In the genomic region with DNA sequence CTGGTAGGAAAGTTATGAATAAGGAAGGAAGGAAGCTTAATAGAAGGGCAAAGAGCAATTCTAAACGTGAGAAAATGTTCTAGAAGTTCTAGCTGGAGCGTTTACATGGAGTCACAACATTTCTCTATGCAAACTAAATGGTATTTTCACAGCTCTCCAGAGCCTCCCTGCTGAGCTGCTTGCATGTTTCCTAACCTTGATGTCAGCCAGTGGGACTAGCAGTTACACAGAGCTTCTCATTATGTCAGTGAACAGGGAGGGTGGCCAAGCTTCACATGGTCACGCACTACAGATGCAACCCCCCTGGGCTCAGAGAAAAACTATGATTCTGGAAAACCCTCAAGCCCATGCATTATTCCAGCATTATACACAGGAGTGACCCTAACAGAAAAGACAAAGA, we compare ENCODE assay signal across 1 cellular context.
TF ChIP-seq lines count a peak whose summit lies in the region.

No MANE protein-coding gene starts in this region.

TF ChIP-seq in GM23338, 12 proteins besides CTCF, POLR2A, EP300 and RAD21 (continued from another document):
- TF ChIP-seq, protein P1, sequence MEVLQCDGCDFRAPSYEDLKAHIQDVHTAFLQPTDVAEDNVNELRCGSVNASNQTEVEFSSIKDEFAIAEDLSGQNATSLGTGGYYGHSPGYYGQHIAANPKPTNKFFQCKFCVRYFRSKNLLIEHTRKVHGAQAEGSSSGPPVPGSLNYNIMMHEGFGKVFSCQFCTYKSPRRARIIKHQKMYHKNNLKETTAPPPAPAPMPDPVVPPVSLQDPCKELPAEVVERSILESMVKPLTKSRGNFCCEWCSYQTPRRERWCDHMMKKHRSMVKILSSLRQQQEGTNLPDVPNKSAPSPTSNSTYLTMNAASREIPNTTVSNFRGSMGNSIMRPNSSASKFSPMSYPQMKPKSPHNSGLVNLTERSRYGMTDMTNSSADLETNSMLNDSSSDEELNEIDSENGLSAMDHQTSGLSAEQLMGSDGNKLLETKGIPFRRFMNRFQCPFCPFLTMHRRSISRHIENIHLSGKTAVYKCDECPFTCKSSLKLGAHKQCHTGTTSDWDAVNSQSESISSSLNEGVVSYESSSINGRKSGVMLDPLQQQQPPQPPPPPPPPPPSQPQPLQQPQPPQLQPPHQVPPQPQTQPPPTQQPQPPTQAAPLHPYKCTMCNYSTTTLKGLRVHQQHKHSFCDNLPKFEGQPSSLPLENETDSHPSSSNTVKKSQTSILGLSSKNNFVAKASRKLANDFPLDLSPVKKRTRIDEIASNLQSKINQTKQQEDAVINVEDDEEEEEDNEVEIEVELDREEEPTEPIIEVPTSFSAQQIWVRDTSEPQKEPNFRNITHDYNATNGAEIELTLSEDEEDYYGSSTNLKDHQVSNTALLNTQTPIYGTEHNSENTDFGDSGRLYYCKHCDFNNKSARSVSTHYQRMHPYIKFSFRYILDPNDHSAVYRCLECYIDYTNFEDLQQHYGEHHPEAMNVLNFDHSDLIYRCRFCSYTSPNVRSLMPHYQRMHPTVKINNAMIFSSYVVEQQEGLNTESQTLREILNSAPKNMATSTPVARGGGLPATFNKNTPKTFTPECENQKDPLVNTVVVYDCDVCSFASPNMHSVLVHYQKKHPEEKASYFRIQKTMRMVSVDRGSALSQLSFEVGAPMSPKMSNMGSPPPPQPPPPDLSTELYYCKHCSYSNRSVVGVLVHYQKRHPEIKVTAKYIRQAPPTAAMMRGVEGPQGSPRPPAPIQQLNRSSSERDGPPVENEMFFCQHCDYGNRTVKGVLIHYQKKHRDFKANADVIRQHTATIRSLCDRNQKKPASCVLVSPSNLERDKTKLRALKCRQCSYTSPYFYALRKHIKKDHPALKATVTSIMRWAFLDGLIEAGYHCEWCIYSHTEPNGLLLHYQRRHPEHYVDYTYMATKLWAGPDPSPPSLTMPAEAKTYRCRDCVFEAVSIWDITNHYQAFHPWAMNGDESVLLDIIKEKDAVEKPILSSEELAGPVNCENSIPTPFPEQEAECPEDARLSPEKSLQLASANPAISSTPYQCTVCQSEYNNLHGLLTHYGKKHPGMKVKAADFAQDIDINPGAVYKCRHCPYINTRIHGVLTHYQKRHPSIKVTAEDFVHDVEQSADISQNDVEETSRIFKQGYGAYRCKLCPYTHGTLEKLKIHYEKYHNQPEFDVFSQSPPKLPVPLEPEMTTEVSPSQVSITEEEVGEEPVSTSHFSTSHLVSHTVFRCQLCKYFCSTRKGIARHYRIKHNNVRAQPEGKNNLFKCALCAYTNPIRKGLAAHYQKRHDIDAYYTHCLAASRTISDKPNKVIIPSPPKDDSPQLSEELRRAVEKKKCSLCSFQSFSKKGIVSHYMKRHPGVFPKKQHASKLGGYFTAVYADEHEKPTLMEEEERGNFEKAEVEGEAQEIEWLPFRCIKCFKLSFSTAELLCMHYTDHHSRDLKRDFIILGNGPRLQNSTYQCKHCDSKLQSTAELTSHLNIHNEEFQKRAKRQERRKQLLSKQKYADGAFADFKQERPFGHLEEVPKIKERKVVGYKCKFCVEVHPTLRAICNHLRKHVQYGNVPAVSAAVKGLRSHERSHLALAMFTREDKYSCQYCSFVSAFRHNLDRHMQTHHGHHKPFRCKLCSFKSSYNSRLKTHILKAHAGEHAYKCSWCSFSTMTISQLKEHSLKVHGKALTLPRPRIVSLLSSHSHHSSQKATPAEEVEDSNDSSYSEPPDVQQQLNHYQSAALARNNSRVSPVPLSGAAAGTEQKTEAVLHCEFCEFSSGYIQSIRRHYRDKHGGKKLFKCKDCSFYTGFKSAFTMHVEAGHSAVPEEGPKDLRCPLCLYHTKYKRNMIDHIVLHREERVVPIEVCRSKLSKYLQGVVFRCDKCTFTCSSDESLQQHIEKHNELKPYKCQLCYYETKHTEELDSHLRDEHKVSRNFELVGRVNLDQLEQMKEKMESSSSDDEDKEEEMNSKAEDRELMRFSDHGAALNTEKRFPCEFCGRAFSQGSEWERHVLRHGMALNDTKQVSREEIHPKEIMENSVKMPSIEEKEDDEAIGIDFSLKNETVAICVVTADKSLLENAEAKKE (CRISPR knock-in tag; IDR thresholded peaks at IDR 0.05): no peak
- no peak for TF ChIP-seq ZNF114 (CRISPR knock-in tag; IDR thresholded peaks at IDR 0.05)
- no peak for TF ChIP-seq EZH2phosphoT487 (IDR thresholded peaks at IDR 0.05; ENCODE audit: unreplicated experiment)
